In the genomic region with DNA sequence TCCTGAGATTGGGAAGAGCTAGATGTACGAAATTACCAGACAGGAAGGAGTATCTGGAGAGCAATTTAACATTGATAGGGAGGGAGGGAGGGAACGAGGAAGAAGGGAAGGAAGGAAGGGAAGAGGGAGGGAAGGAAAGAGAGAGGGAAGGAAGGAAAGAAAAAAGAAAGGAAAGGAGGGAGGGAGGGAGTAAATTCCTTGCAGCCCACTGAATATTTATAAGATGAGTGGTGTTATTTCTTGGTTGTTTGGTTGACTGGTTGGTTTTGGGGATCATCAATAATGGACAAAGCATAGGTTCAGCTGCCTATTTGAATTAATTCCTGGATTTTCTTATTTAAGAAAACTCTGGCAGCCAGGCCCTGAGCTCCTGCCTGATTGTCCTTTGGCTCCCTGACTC, we compare ENCODE assay signal across 23 cellular contexts.
"Had no signal": no experiment of that assay in that cellular context is flagged by ENCODE, and none has a peak within 500 bp of the region (broad histone marks: within the 10 kb centered on the region; RNA-seq: fewer than 3 reads in every experiment).

No MANE protein-coding gene starts in this region.

- H3K4me3 ChIP-seq: MG63, SJSA1, SK-N-MC had no signal

- H3K36me3 ChIP-seq: MG63, SJSA1 had no signal

- H3K27ac ChIP-seq: HL-60, SJSA1, SK-N-MC had no signal

- FAIRE-seq: HTR-8/SVneo, RCC 7860 had no signal

- H3K27me3 ChIP-seq: MG63, SJSA1 had no signal

- H3K9me3 ChIP-seq: MG63, SJSA1 had no signal

- H3K4me1 ChIP-seq: SJSA1 had no signal

- DNase-seq: Karpas-422, KG1, MG63, NCI-H1092, NCI-H1105 treated with DMSO at 0.1 percent for 48 hours, NCI-H1417 treated with DMSO at 0.1 percent for 48 hours, NCI-H187, NCI-H2029, NCI-H2081 treated with DMSO at 0.1 percent for 48 hours, NCI-H2171, NCI-H226, NCI-H446, NCI-H510A, NCI-H524 treated with DMSO at 0.1 percent for 48 hours, NCI-H774, Right ventricle myocardium superior, RPMI8226, SIG-M5 had no signal
